ENCODE assay signal across 19 cellular contexts in genomic region chr9:77582572-77583365, GRCh38.
"Had no signal": no experiment of that assay in that cellular context is flagged by ENCODE, and none has a peak within 500 bp of the region (broad histone marks: within the 10 kb centered on the region; RNA-seq: fewer than 3 reads in every experiment).

No MANE protein-coding gene starts in this region.

- H3K27ac ChIP-seq: cardiac muscle cell, tibial nerve, vagina had no signal

- FAIRE-seq: TTC549 had no signal

- H3K4me3 ChIP-seq: adrenal gland, cardiac muscle cell, tibial nerve, vagina had no signal

- DNase-seq: activated CD4-positive, alpha-beta T cell treated with anti-CD3 and anti-CD28 coated beads for 36 hours; activated CD4-positive, alpha-beta T cell treated with anti-CD3 and anti-CD28 coated beads, Interleukin-2, amount 50 U/mL, for 48 hours; activated gamma-delta T cell treated with Interleukin-2 at 50 U/mL for 16 hours; adrenal gland; dermis blood vessel endothelial cell; effector memory CD8-positive, alpha-beta T cell; foreskin melanocyte; hypothalamus; kidney glomerular epithelial cell; mesenchymal stem cell; natural killer cell; nucleus accumbens; retina; stimulated activated naive CD8-positive, alpha-beta T cell treated with anti-CD3 and anti-CD28 coated beads, Interleukin-15, Interleukin-2, amounts not matched to agents 100 U/mL and 50 U/mL, for 24 hours had no signal

- H3K27me3 ChIP-seq: adrenal gland, cardiac muscle cell, tibial nerve, vagina had no signal

- ATAC-seq: activated CD4-positive, alpha-beta T cell treated with anti-CD3 and anti-CD28 coated beads for 36 hours; activated naive CD4-positive, alpha-beta T cell treated with anti-CD3 and anti-CD28 coated beads, Interleukin-2, amount 50 U/mL, for 72 hours; effector memory CD8-positive, alpha-beta T cell; stimulated activated naive CD8-positive, alpha-beta T cell treated with anti-CD3 and anti-CD28 coated beads, Interleukin-15, Interleukin-2, amounts not matched to agents 100 U/mL and 50 U/mL, for 24 hours had no signal

- H3K4me1 ChIP-seq: adrenal gland had no signal

- H3K36me3 ChIP-seq: adrenal gland, cardiac muscle cell, tibial nerve, vagina had no signal

- H3K9me3 ChIP-seq: adrenal gland, tibial nerve, vagina had no signal
